In the genomic region with DNA sequence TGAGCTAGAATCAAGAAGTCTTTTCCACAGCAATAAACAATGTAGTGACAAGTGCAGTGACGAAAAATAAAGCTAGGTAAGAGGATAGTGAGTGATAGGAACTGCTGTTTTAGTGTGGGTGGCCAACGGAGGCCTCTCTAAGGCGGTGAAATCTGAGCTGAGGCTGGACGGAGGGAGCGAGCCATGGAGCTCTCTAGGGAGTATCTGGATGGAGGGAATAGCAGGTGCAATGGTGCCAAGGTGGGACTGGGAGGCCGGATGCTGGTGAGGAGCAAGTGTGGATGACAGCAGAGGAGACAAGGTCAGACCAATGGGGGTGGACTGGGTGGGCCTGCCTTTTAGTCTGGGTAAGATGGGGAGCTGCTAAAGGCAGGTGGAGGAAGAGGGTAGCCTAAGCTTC, we compare ENCODE assay signal across 16 cellular contexts. TPM values are rescaled to one million over a fixed set of nuclear protein-coding genes. Genes with fewer than 3 reads are reported as not detected.
DNase-seq lines count a peak whose midpoint lies in the region; ATAC-seq and TF ChIP-seq lines count a peak whose summit lies in the region.
"Had no signal": no experiment of that assay in that cellular context is flagged by ENCODE, and none has a peak within 500 bp of the region (broad histone marks: within the 10 kb centered on the region; RNA-seq: fewer than 3 reads in every experiment).

No MANE protein-coding gene starts in this region.

- H3K27ac ChIP-seq in neural progenitor cell: no peak overlapping the region
- H3K27ac ChIP-seq: C4-2B, GM23248 had no signal

- peaks cover 13 to 18% of the 10 kb centered on the region in 2 donors for H3K27me3 Mint-ChIP-seq in natural killer cell treated with Interleukin-12 subunit alpha and Interleukin-12 subunit beta and Interleukin-15 and Interleukin-18, amount 100 ng/mL, for 72 hours
- H3K27me3 Mint-ChIP-seq in natural killer cell (ENCODE audit: low read depth in 2 of 2): peaks cover 5 to 13% of the 10 kb centered on the region in 2 donors
- H3K27me3 Mint-ChIP-seq in dendritic cell treated with granulocyte-macrophage colony-stimulating factor and Interleukin-4, amounts not matched to agents 40 ng/mL and 50 ng/mL, for 4 days: peaks cover 11% of the 10 kb centered on the region
- peaks cover 18% of the 10 kb centered on the region for H3K27me3 Mint-ChIP-seq in neural progenitor cell (ENCODE audit: insufficient read depth, low read depth)
- peaks cover 4% of the 10 kb centered on the region for H3K27me3 Mint-ChIP-seq in activated CD8-positive, alpha-beta T cell treated with anti-CD3 and anti-CD28 coated beads for 36 hours

- no peaks in the 10 kb centered on the region for H3K4me1 Mint-ChIP-seq in natural killer cell treated with Interleukin-12 subunit alpha and Interleukin-12 subunit beta and Interleukin-15 and Interleukin-18, amount 100 ng/mL, for 72 hours (ENCODE audit: low read depth in 2 of 2)
- no peaks in the 10 kb centered on the region for H3K4me1 Mint-ChIP-seq in natural killer cell
- H3K4me1 Mint-ChIP-seq in dendritic cell treated with granulocyte-macrophage colony-stimulating factor and Interleukin-4, amounts not matched to agents 40 ng/mL and 50 ng/mL, for 4 days (ENCODE audit: low read depth): peaks cover 28% of the 10 kb centered on the region
- H3K4me1 Mint-ChIP-seq in neural progenitor cell: peaks cover 24% of the 10 kb centered on the region
- H3K4me1 Mint-ChIP-seq in activated CD8-positive, alpha-beta T cell treated with anti-CD3 and anti-CD28 coated beads for 36 hours (ENCODE audit: low read depth): no peaks in the 10 kb centered on the region

- no peak overlapping the region for H3K27ac Mint-ChIP-seq in natural killer cell treated with Interleukin-12 subunit alpha and Interleukin-12 subunit beta and Interleukin-15 and Interleukin-18, amount 100 ng/mL, for 72 hours
- H3K27ac Mint-ChIP-seq in natural killer cell (no peak overlapping the region), neural progenitor cell (peak overlapping the region; percentile 52)
- H3K27ac Mint-ChIP-seq in dendritic cell treated with granulocyte-macrophage colony-stimulating factor and Interleukin-4, amounts not matched to agents 40 ng/mL and 50 ng/mL, for 4 days: peak overlapping the region; percentile 52
- H3K27ac Mint-ChIP-seq in activated CD8-positive, alpha-beta T cell treated with anti-CD3 and anti-CD28 coated beads for 36 hours: no peak overlapping the region
- H3K27ac Mint-ChIP-seq: B cell; CD4-positive, alpha-beta T cell had no signal

- no peaks in the 10 kb centered on the region for H3K9me3 ChIP-seq in neural progenitor cell (ENCODE audit: low read depth)
- H3K9me3 ChIP-seq: Caco-2, HAP-1 had no signal

- POLR2A ChIA-PET in activated CD8-positive, alpha-beta T cell treated with anti-CD3 and anti-CD28 coated beads for 36 hours (lab: Charles Lee): no interaction called here

- H3K4me3 Mint-ChIP-seq in natural killer cell treated with Interleukin-12 subunit alpha and Interleukin-12 subunit beta and Interleukin-15 and Interleukin-18, amount 100 ng/mL, for 72 hours: no peak overlapping the region
- no peak overlapping the region for H3K4me3 Mint-ChIP-seq in natural killer cell
- no peak overlapping the region for H3K4me3 Mint-ChIP-seq in dendritic cell treated with granulocyte-macrophage colony-stimulating factor and Interleukin-4, amounts not matched to agents 40 ng/mL and 50 ng/mL, for 4 days
- H3K4me3 Mint-ChIP-seq in neural progenitor cell: no peak overlapping the region
- H3K4me3 Mint-ChIP-seq in activated CD8-positive, alpha-beta T cell treated with anti-CD3 and anti-CD28 coated beads for 36 hours: no peak overlapping the region
- H3K4me3 Mint-ChIP-seq: B cell; CD4-positive, alpha-beta T cell had no signal

- TF ChIP-seq CTCF in natural killer cell (IDR thresholded peaks at IDR 0.05): no peak
- no peak for TF ChIP-seq CTCF in neural progenitor cell (IDR thresholded peaks at IDR 0.05)
- no peak for TF ChIP-seq CTCF in activated CD8-positive, alpha-beta T cell treated with anti-CD3 and anti-CD28 coated beads for 36 hours (IDR thresholded peaks at IDR 0.05)

- no peak for ATAC-seq in natural killer cell treated with Interleukin-12 subunit alpha and Interleukin-12 subunit beta and Interleukin-15 and Interleukin-18, amount 100 ng/mL, for 72 hours
- ATAC-seq in natural killer cell: no peak
- no peak for ATAC-seq in activated CD8-positive, alpha-beta T cell treated with anti-CD3 and anti-CD28 coated beads for 36 hours

- H4K20me1 ChIP-seq in neural progenitor cell (ENCODE audit: low read depth): no peaks in the 10 kb centered on the region

- no peaks in the 10 kb centered on the region for H3K79me2 ChIP-seq in neural progenitor cell (ENCODE audit: low read depth)

- H3K9me3 Mint-ChIP-seq in natural killer cell treated with Interleukin-12 subunit alpha and Interleukin-12 subunit beta and Interleukin-15 and Interleukin-18, amount 100 ng/mL, for 72 hours: no peaks in the 10 kb centered on the region
- H3K9me3 Mint-ChIP-seq in natural killer cell: no peaks in the 10 kb centered on the region
- no peaks in the 10 kb centered on the region for H3K9me3 Mint-ChIP-seq in dendritic cell treated with granulocyte-macrophage colony-stimulating factor and Interleukin-4, amounts not matched to agents 40 ng/mL and 50 ng/mL, for 4 days
- peaks cover 9% of the 10 kb centered on the region for H3K9me3 Mint-ChIP-seq in neural progenitor cell
- H3K9me3 Mint-ChIP-seq in activated CD8-positive, alpha-beta T cell treated with anti-CD3 and anti-CD28 coated beads for 36 hours: no peaks in the 10 kb centered on the region
- H3K9me3 Mint-ChIP-seq: CD4-positive, alpha-beta T cell had no signal

- H3K36me3 Mint-ChIP-seq in natural killer cell treated with Interleukin-12 subunit alpha and Interleukin-12 subunit beta and Interleukin-15 and Interleukin-18, amount 100 ng/mL, for 72 hours: no peaks in the 10 kb centered on the region
- H3K36me3 Mint-ChIP-seq in natural killer cell (no peaks in the 10 kb centered on the region), neural progenitor cell (no peaks in the 10 kb centered on the region)
- no peaks in the 10 kb centered on the region for H3K36me3 Mint-ChIP-seq in dendritic cell treated with granulocyte-macrophage colony-stimulating factor and Interleukin-4, amounts not matched to agents 40 ng/mL and 50 ng/mL, for 4 days (ENCODE audit: low read depth)
- H3K36me3 Mint-ChIP-seq in activated CD8-positive, alpha-beta T cell treated with anti-CD3 and anti-CD28 coated beads for 36 hours (ENCODE audit: low read depth): no peaks in the 10 kb centered on the region

- CTCF ChIA-PET in activated CD8-positive, alpha-beta T cell treated with anti-CD3 and anti-CD28 coated beads for 36 hours (lab: Charles Lee): interaction anchor here (1.8 kb wide), 1 partner anchor 24 kb away, joined by 4 read pairs; no protein-coding TSS in a partner anchor

- no peak overlapping the region for H3K9ac ChIP-seq in neural progenitor cell
- H3K9ac ChIP-seq: GM23248 had no signal

- no peaks in the 10 kb centered on the region for H3K36me3 ChIP-seq in neural progenitor cell
- H3K36me3 ChIP-seq: HAP-1 had no signal

- H3K4me2 ChIP-seq in neural progenitor cell: no peak overlapping the region

- peaks cover 7% of the 10 kb centered on the region for H3K4me1 ChIP-seq in neural progenitor cell
- H3K4me1 ChIP-seq: Caco-2 had no signal

- H3F3A ChIP-seq in neural progenitor cell (ENCODE audit: low read depth): peaks cover 8% of the 10 kb centered on the region

- intact Hi-C loops in natural killer cell (cut with micrococcal nuclease): no loop called here
- intact Hi-C loops in dendritic cell treated with granulocyte-macrophage colony-stimulating factor and Interleukin-4, amounts not matched to agents 40 ng/mL and 50 ng/mL, for 4 days (cut with micrococcal nuclease): no loop called here
- intact Hi-C loops in activated CD8-positive, alpha-beta T cell treated with anti-CD3 and anti-CD28 coated beads for 36 hours (cut with micrococcal nuclease): loop anchor here (10.0 kb wide), 1 partner anchor 147 kb away; no protein-coding TSS in a partner anchor

- no peaks in the 10 kb centered on the region for H3K27me3 ChIP-seq in neural progenitor cell

- H3K4me3 ChIP-seq in neural progenitor cell: no peak overlapping the region
- H3K4me3 ChIP-seq: GM23248, HAP-1 had no signal

- H2AFZ ChIP-seq in neural progenitor cell (replicated peaks): no peak overlapping the region
- H2AFZ ChIP-seq: GM23248 had no signal

- DNase-seq in natural killer cell treated with Interleukin-12 subunit alpha and Interleukin-12 subunit beta and Interleukin-15 and Interleukin-18, amount 100 ng/mL, for 72 hours (ENCODE audit: low spot score): peak; percentile 48
- DNase-seq in natural killer cell (no peak), neural progenitor cell (ENCODE audit: low spot score) (no peak), NOMO-1 treated with DMSO at 0.1 percent for 48 hours (lab: John Stamatoyannopoulos, UW; ENCODE audit: unreplicated experiment) (no peak)
- no peak for DNase-seq in activated CD4-positive, alpha-beta T cell treated with anti-CD3 and anti-CD28 coated beads for 48 hours
- no peak for DNase-seq in activated CD8-positive, alpha-beta T cell treated with anti-CD3 and anti-CD28 coated beads for 36 hours
- DNase-seq: 8988T; Caco-2; CD4-positive, alpha-beta T cell; GM23248 had no signal

RNA-seq across cellular contexts. Expression of a gene that starts 26.6 kb away (rescaled TPM):
- not detected for total RNA-seq in natural killer cell treated with Interleukin-12 subunit alpha and Interleukin-12 subunit beta and Interleukin-15 and Interleukin-18, amount 100 ng/mL, for 72 hours
- total RNA-seq in natural killer cell (not detected), neural progenitor cell (ENCODE audit: low replicate concordance) (0.19 TPM in 1 of 2 replicates, not detected in the other)
- not detected for total RNA-seq in activated CD8-positive, alpha-beta T cell treated with anti-CD3 and anti-CD28 coated beads for 36 hours
- total RNA-seq: B cell; Caco-2; CD4-positive, alpha-beta T cell; GM23248; H4; HT1080 had no signal

RNA-seq across cellular contexts. Expression of a gene that starts 54.4 kb away (rescaled TPM):
- 10 to 100 TPM; 21.5 to 34.5 TPM for total RNA-seq in natural killer cell treated with Interleukin-12 subunit alpha and Interleukin-12 subunit beta and Interleukin-15 and Interleukin-18, amount 100 ng/mL, for 72 hours
- total RNA-seq in natural killer cell: 10 to 100 TPM; 26.4 to 36.7 (median 31.7) TPM
- total RNA-seq in neural progenitor cell (ENCODE audit: low replicate concordance): 26.2 and 29.8 TPM in 2 replicates
- 10 to 100 TPM; 14.1 to 18.0 TPM for total RNA-seq in activated CD8-positive, alpha-beta T cell treated with anti-CD3 and anti-CD28 coated beads for 36 hours

Comparison
In these comparisons a context has a peak if more than half of its experiments do, and no peak if none do; other contexts are left out.
1. H3K27ac Mint-ChIP-seq: peak in dendritic cell treated with granulocyte-macrophage colony-stimulating factor and Interleukin-4, amounts not matched to agents 40 ng/mL and 50 ng/mL, for 4 days (single experiment) and neural progenitor cell (single experiment); none in natural killer cell treated with Interleukin-12 subunit alpha and Interleukin-12 subunit beta and Interleukin-15 and Interleukin-18, amount 100 ng/mL, for 72 hours (0 of 2), natural killer cell (0 of 2) and activated CD8-positive, alpha-beta T cell treated with anti-CD3 and anti-CD28 coated beads for 36 hours (single experiment).